8 cellular contexts compared by ENCODE assay signal in genomic region chr14:75709207-75709812, GRCh38. TPM values are rescaled to one million over a fixed set of nuclear protein-coding genes. Genes with fewer than 3 reads are reported as not detected.
DNase-seq lines count a peak whose midpoint lies in the region; ATAC-seq, FAIRE-seq and TF ChIP-seq lines count a peak whose summit lies in the region.

No MANE protein-coding gene starts in this region.

- H3K79me2 ChIP-seq in DND-41 (ENCODE audit: insufficient read depth, low read length) (no peaks in the 10 kb centered on the region), Karpas-422 (ENCODE audit: low read length) (no peaks in the 10 kb centered on the region)

- no peak for TF ChIP-seq POLR2A in testis (IDR thresholded peaks at IDR 0.05)

- no peak overlapping the region for H3K4ac ChIP-seq in neuronal stem cell (ENCODE audit: low read length)

- peak; percentile 68 for DNase-seq in DND-41
- peak; percentile 93 for DNase-seq in Karpas-422
- peak; percentile 45 for DNase-seq in RCC 7860 (ENCODE audit: low spot score)
- DNase-seq in activated T-helper 1 cell treated with anti-CD3 and anti-CD28 coated beads, Interleukin-12 subunit alpha, Interleukin-12 subunit beta, Interleukin-2, Interleukin-4 antibody, amounts not matched to agents 30 ng/mL and 10 ng/mL and 1 ng/mL, durations not matched to agents 14 hours and 24 hours and 36 hours (ENCODE audit: low spot score), result peak; percentile 45
- DNase-seq in fibroblast of pulmonary artery (ENCODE audit: low read depth), result peak; percentile 93
- DNase-seq in neuronal stem cell (ENCODE audit: low spot score), result peak; percentile 59
- peak; percentile 94 for DNase-seq in testis

- H3K36me3 ChIP-seq in DND-41 (ENCODE audit: insufficient read depth, low read length) (peaks cover 47% of the 10 kb centered on the region), Karpas-422 (ENCODE audit: insufficient read depth, low read length) (peaks cover 12% of the 10 kb centered on the region; the same call in 1 of the 2 replicates), neuronal stem cell (replicated peaks in 1 of 2; ENCODE audit: control insufficient read depth in 2 of 2, insufficient read depth in 2 of 2, low read length in 2 of 2) (peaks cover 3 to 63% of the 10 kb centered on the region in 2 donors), testis (ENCODE audit: low read depth, missing control alignments) (no peaks in the 10 kb centered on the region)

- H3K79me1 ChIP-seq in neuronal stem cell (ENCODE audit: low read depth, low read length), result no peaks in the 10 kb centered on the region

- H2BK15ac ChIP-seq in neuronal stem cell (ENCODE audit: low read length), result no peak overlapping the region

- H3K9me3 ChIP-seq in DND-41 (ENCODE audit: insufficient read depth, low read length, severe bottlenecking), result no peaks in the 10 kb centered on the region
- no peaks in the 10 kb centered on the region for H3K9me3 ChIP-seq in Karpas-422 (ENCODE audit: low read length)
- H3K9me3 ChIP-seq in neuronal stem cell (replicated peaks in 1 of 2; ENCODE audit: control insufficient read depth in 2 of 2, insufficient read depth in 1 of 2, low read depth in 1 of 2, low read length in 2 of 2), result no peaks in the 10 kb centered on the region
- H3K9me3 ChIP-seq in testis, result no peaks in the 10 kb centered on the region

- H4K8ac ChIP-seq in neuronal stem cell (ENCODE audit: low read depth, low read length), result no peak overlapping the region

- TF ChIP-seq CTCF in DND-41 (IDR thresholded peaks at IDR 0.05; ENCODE audit: borderline replicate concordance, extremely low read depth, low read length, poor library complexity, severe bottlenecking) (peak; percentile 88), fibroblast of pulmonary artery (IDR thresholded peaks at IDR 0.05; ENCODE audit: low read length, missing control alignments) (peak; percentile 87), testis (IDR thresholded peaks at IDR 0.05) (peak; percentile 76 to 80 (median 79))

- ATAC-seq in DND-41 (ENCODE audit: insufficient read depth, low read depth), result peak; percentile 91
- ATAC-seq in HG03045 (IDR thresholded peaks at IDR 0.05; ENCODE audit: unreplicated experiment), result no peak

- no peak overlapping the region for H3K4me3 Mint-ChIP-seq in activated T-helper 1 cell treated with anti-CD3 and anti-CD28 coated beads, Interleukin-12 subunit alpha, Interleukin-12 subunit beta, Interleukin-2, Interleukin-4 antibody, amounts not matched to agents 30 ng/mL and 10 ng/mL and 1 ng/mL, durations not matched to agents 14 hours and 24 hours and 36 hours

- no peak overlapping the region for H2AFZ ChIP-seq in DND-41 (ENCODE audit: low read depth, low read length)
- H2AFZ ChIP-seq in Karpas-422 (ENCODE audit: low read length), result no peak overlapping the region
- H2AFZ ChIP-seq in neuronal stem cell (ENCODE audit: low read length), result no peak overlapping the region

- H3K9me2 ChIP-seq in Karpas-422 (replicated peaks; ENCODE audit: insufficient read depth, low read length), result no peaks in the 10 kb centered on the region

- H3K4me1 ChIP-seq in DND-41 (ENCODE audit: insufficient read depth, low read length) (no peaks in the 10 kb centered on the region), Karpas-422 (ENCODE audit: low read length) (0 out of 2 replicates have a peak, but pooled peaks cover 3% of the 10 kb centered on the region), neuronal stem cell (ENCODE audit: control insufficient read depth in 2 of 2, insufficient read depth in 1 of 2, low read depth in 1 of 2, low read length in 2 of 2) (peaks cover 6 to 8% of the 10 kb centered on the region in 2 donors), testis (peaks cover 11% of the 10 kb centered on the region)

- no peak overlapping the region for H2BK5ac ChIP-seq in neuronal stem cell (ENCODE audit: low read length)

- no peak overlapping the region for H3K4me2 ChIP-seq in DND-41 (ENCODE audit: insufficient read depth, low read length)
- H3K4me2 ChIP-seq in Karpas-422 (ENCODE audit: low read depth, low read length, poor library complexity, severe bottlenecking), result no peak overlapping the region
- no peak overlapping the region for H3K4me2 ChIP-seq in neuronal stem cell (ENCODE audit: insufficient read depth, low read length, poor library complexity, severe bottlenecking)

- H3K36me3 Mint-ChIP-seq in activated T-helper 1 cell treated with anti-CD3 and anti-CD28 coated beads, Interleukin-12 subunit alpha, Interleukin-12 subunit beta, Interleukin-2, Interleukin-4 antibody, amounts not matched to agents 30 ng/mL and 10 ng/mL and 1 ng/mL, durations not matched to agents 14 hours and 24 hours and 36 hours (ENCODE audit: low read depth), result peaks cover 9% of the 10 kb centered on the region

- no peaks in the 10 kb centered on the region for H3K27me3 ChIP-seq in DND-41 (ENCODE audit: insufficient read depth, low read length, poor library complexity)
- H3K27me3 ChIP-seq in Karpas-422 (ENCODE audit: low read length), result no peaks in the 10 kb centered on the region
- H3K27me3 ChIP-seq in neuronal stem cell (ENCODE audit: control insufficient read depth in 3 of 3, insufficient read depth in 3 of 3, low read depth in 1 of 3, low read length in 3 of 3), result no peaks in the 10 kb centered on the region
- no peaks in the 10 kb centered on the region for H3K27me3 ChIP-seq in testis

- H4K91ac ChIP-seq in neuronal stem cell (ENCODE audit: low read depth, low read length, poor library complexity), result no peak overlapping the region

- no peak overlapping the region for H2BK120ac ChIP-seq in neuronal stem cell (ENCODE audit: low read depth, low read length)

- H3K9ac ChIP-seq in DND-41 (ENCODE audit: low read depth, low read length), result no peak overlapping the region
- H3K9ac ChIP-seq in Karpas-422 (ENCODE audit: low read length), result no peak overlapping the region
- no peak overlapping the region for H3K9ac ChIP-seq in neuronal stem cell (ENCODE audit: low read depth, low read length, poor library complexity)

- H4K20me1 ChIP-seq in DND-41 (ENCODE audit: insufficient read depth, low read length) (no peaks in the 10 kb centered on the region), Karpas-422 (ENCODE audit: insufficient read depth, low read depth, low read length) (no peaks in the 10 kb centered on the region)

- H3K27ac Mint-ChIP-seq in activated T-helper 1 cell treated with anti-CD3 and anti-CD28 coated beads, Interleukin-12 subunit alpha, Interleukin-12 subunit beta, Interleukin-2, Interleukin-4 antibody, amounts not matched to agents 30 ng/mL and 10 ng/mL and 1 ng/mL, durations not matched to agents 14 hours and 24 hours and 36 hours, result no peak overlapping the region

- H3K18ac ChIP-seq in neuronal stem cell (ENCODE audit: low read length), result no peak overlapping the region

- intact Hi-C loops in activated T-helper 1 cell treated with anti-CD3 and anti-CD28 coated beads, Interleukin-12 subunit alpha, Interleukin-12 subunit beta, Interleukin-2, Interleukin-4 antibody, amounts not matched to agents 30 ng/mL and 10 ng/mL and 1 ng/mL, durations not matched to agents 14 hours and 24 hours and 36 hours (cut with micrococcal nuclease), result loop anchor here (1.0 to 5.0 kb wide), 4 partner anchors 83 to 678 kb away; no protein-coding TSS in a partner anchor
- intact Hi-C loops in testis (cut with DNase I; ENCODE audit: low total_unique reads), result no loop called here

- H2AK5ac ChIP-seq in neuronal stem cell (ENCODE audit: low read depth, low read length), result no peak overlapping the region

- peak; percentile 32 for FAIRE-seq in RCC 7860 (lab: Jason Lieb, UNC)

- H3K14ac ChIP-seq in neuronal stem cell (ENCODE audit: low read length), result no peak overlapping the region

- H3K4me3 ChIP-seq in DND-41 (ENCODE audit: low read depth in 1 of 2, low read length in 2 of 2) (no peak overlapping the region), Karpas-422 (ENCODE audit: low read length) (no peak overlapping the region), fibroblast of pulmonary artery (replicated peaks; ENCODE audit: low read depth, low read length) (no peak overlapping the region), neuronal stem cell (ENCODE audit: low read length in 2 of 2) (no peak overlapping the region), testis (no peak overlapping the region)

- WGBS in neuronal stem cell (ENCODE audit: extremely low coverage in 2 of 2, insufficient read length in 2 of 2, insufficient replicate concordance in 1 of 2), 2 donors, result no CpG with 5 or more reads among the region's 10 CpGs
- 59 to 61% methylated on average over 10 of the region's 10 CpGs for WGBS in testis, 2 donors

- H2BK12ac ChIP-seq in neuronal stem cell (ENCODE audit: low read length), result no peak overlapping the region

- H3K4me1 Mint-ChIP-seq in activated T-helper 1 cell treated with anti-CD3 and anti-CD28 coated beads, Interleukin-12 subunit alpha, Interleukin-12 subunit beta, Interleukin-2, Interleukin-4 antibody, amounts not matched to agents 30 ng/mL and 10 ng/mL and 1 ng/mL, durations not matched to agents 14 hours and 24 hours and 36 hours (ENCODE audit: low read depth), result no peaks in the 10 kb centered on the region

- H3K27me3 Mint-ChIP-seq in activated T-helper 1 cell treated with anti-CD3 and anti-CD28 coated beads, Interleukin-12 subunit alpha, Interleukin-12 subunit beta, Interleukin-2, Interleukin-4 antibody, amounts not matched to agents 30 ng/mL and 10 ng/mL and 1 ng/mL, durations not matched to agents 14 hours and 24 hours and 36 hours (ENCODE audit: insufficient read depth), result no peaks in the 10 kb centered on the region

- H3K9me3 Mint-ChIP-seq in activated T-helper 1 cell treated with anti-CD3 and anti-CD28 coated beads, Interleukin-12 subunit alpha, Interleukin-12 subunit beta, Interleukin-2, Interleukin-4 antibody, amounts not matched to agents 30 ng/mL and 10 ng/mL and 1 ng/mL, durations not matched to agents 14 hours and 24 hours and 36 hours, result no peaks in the 10 kb centered on the region

- no peak overlapping the region for H3K23ac ChIP-seq in neuronal stem cell (ENCODE audit: low read depth, low read length, poor library complexity)

- H3K27ac ChIP-seq in DND-41 (ENCODE audit: low read length), result no peak overlapping the region
- H3K27ac ChIP-seq in Karpas-422 (ENCODE audit: low read length), result no peak overlapping the region
- H3K27ac ChIP-seq in neuronal stem cell (replicated peaks; ENCODE audit: low read length), result no peak overlapping the region
- H3K27ac ChIP-seq in testis, result no peak overlapping the region

RNA-seq across cellular contexts. Expression of gene TTLL5, which starts 48.3 kb away (rescaled TPM):
- 28.6 and 53.7 TPM in 2 replicates for total RNA-seq in Karpas-422 (2014; rRNA removed; shearing (Covaris generic); ENCODE audit: low replicate concordance)
- 36.2 and 39.0 TPM in 2 replicates for total RNA-seq in activated T-helper 1 cell treated with anti-CD3 and anti-CD28 coated beads, Interleukin-12 subunit alpha, Interleukin-12 subunit beta, Interleukin-2, Interleukin-4 antibody, amounts not matched to agents 30 ng/mL and 10 ng/mL and 1 ng/mL, durations not matched to agents 14 hours and 24 hours and 36 hours
- polyA plus RNA-seq in neuronal stem cell (2013, experiment 1 of 2), result 25.2 TPM
- 26.5 TPM for polyA plus RNA-seq in neuronal stem cell (2013, experiment 2 of 2)
- total RNA-seq in testis, result 100 to 1,000 TPM; 112 to 155 TPM
- 318 TPM for polyA plus RNA-seq in testis (ENCODE audit: insufficient read depth, low read depth, low replicate concordance)

RNA-seq across cellular contexts. Expression of gene ERG28, which starts 48.6 kb away (rescaled TPM):
- 19.1 and 48.8 TPM in 2 replicates for total RNA-seq in Karpas-422 (2014; rRNA removed; shearing (Covaris generic); ENCODE audit: low replicate concordance)
- 17.5 and 17.8 TPM in 2 replicates for total RNA-seq in activated T-helper 1 cell treated with anti-CD3 and anti-CD28 coated beads, Interleukin-12 subunit alpha, Interleukin-12 subunit beta, Interleukin-2, Interleukin-4 antibody, amounts not matched to agents 30 ng/mL and 10 ng/mL and 1 ng/mL, durations not matched to agents 14 hours and 24 hours and 36 hours
- 61.0 TPM for polyA plus RNA-seq in neuronal stem cell (2013, experiment 1 of 2)
- polyA plus RNA-seq in neuronal stem cell (2013, experiment 2 of 2), result 60.6 TPM
- total RNA-seq in testis, result 10 to 100 TPM; 60.0 to 64.4 TPM
- polyA plus RNA-seq in testis (ENCODE audit: insufficient read depth, low read depth, low replicate concordance), result 103 TPM
